Comparison of ENCODE assay signal across 16 cellular contexts in genomic region chr1:89331890-89332289, GRCh38. TPM values are rescaled to one million over a fixed set of nuclear protein-coding genes. Genes with fewer than 3 reads are reported as not detected.
DNase-seq lines count a peak whose midpoint lies in the region; ATAC-seq and TF ChIP-seq lines count a peak whose summit lies in the region.
"Had no signal": no experiment of that assay in that cellular context is flagged by ENCODE, and none has a peak within 500 bp of the region (broad histone marks: within the 10 kb centered on the region; RNA-seq: fewer than 3 reads in every experiment).

No MANE protein-coding gene starts in this region.

- no peak overlapping the region for H3K9ac ChIP-seq in HCT116 (ENCODE audit: low read length)
- no peak overlapping the region for H3K9ac ChIP-seq in SK-N-MC (ENCODE audit: insufficient read length)
- no peak overlapping the region for H3K9ac ChIP-seq in parathyroid adenoma

- BruUV-seq in HCT116 (replicated peaks; lab: Mats Ljungman, UMichigan) = no TSS peak

- no peaks in the 10 kb centered on the region for H3K36me3 ChIP-seq in HCT116 (ENCODE audit: control insufficient read depth in 1 of 2, insufficient read depth in 2 of 2, low read length in 2 of 2)
- H3K36me3 ChIP-seq in SK-N-MC (ENCODE audit: insufficient read depth, low read length) = no peaks in the 10 kb centered on the region
- no peaks in the 10 kb centered on the region for H3K36me3 ChIP-seq in parathyroid adenoma (ENCODE audit: control insufficient read depth, insufficient read depth, low read length)

- H3K4me1 ChIP-seq in HCT116 (ENCODE audit: control insufficient read depth in 1 of 2, insufficient read depth in 2 of 2, low read length in 2 of 2) = no peaks in the 10 kb centered on the region
- H3K4me1 ChIP-seq in parathyroid adenoma = peaks cover 7% of the 10 kb centered on the region
- H3K4me1 ChIP-seq: Caco-2 had no signal

- H3K4me3 ChIP-seq in HCT116 (replicated peaks in 1 of 2; ENCODE audit: low read depth in 1 of 2, low read length in 2 of 2) (no peak overlapping the region), SK-N-MC (no peak overlapping the region), parathyroid adenoma (ENCODE audit: low read depth, low read length) (no peak overlapping the region)
- H3K4me3 ChIP-seq: GM23338 had no signal

- DNase-seq in HCT116 (ENCODE audit: low read depth, low spot score) (no peak), HT-29 (ENCODE audit: low spot score) (peak; percentile 6), SK-N-MC (ENCODE audit: low read depth, low spot score) (no peak), ureter (ENCODE audit: low spot score) (no peak)
- DNase-seq: ACHN; AML-193; CD4-positive, alpha-beta T cell; GF-D8; HCEC 1CT; HFFc6 had no signal

- H3K27me3 ChIP-seq in HCT116 (ENCODE audit: insufficient read depth, low read length) (no peaks in the 10 kb centered on the region), parathyroid adenoma (ENCODE audit: control insufficient read depth, insufficient read depth, low read length) (no peaks in the 10 kb centered on the region)

- no peak overlapping the region for H3K27ac ChIP-seq in HCT116 (ENCODE audit: low read depth, low read length)
- H3K27ac ChIP-seq in SK-N-MC = 0 out of 2 replicates have a peak overlapping the region, but pooled peaks have one; percentile 25
- H3K27ac ChIP-seq in parathyroid adenoma = peak overlapping the region; percentile 61
- H3K27ac ChIP-seq: C4-2B had no signal

- no peaks in the 10 kb centered on the region for H4K20me1 ChIP-seq in HCT116 (ENCODE audit: insufficient read depth)

- no peak for TF ChIP-seq CTCF in HCT116 (IDR thresholded peaks at IDR 0.05 in 2 of 3, conservative IDR thresholded peaks at IDR 0.05 in 1 of 3; ENCODE audit: borderline replicate concordance in 1 of 3, insufficient read depth in 1 of 3, low read depth in 2 of 3, low read length in 2 of 3)
- no peak for TF ChIP-seq CTCF in parathyroid adenoma (IDR thresholded peaks at IDR 0.05)

- TF ChIP-seq RAD21 in HCT116 (IDR thresholded peaks at IDR 0.05; ENCODE audit: low read depth) = no peak

- ATAC-seq in HCT116 (peak; percentile 59; the same call in 1 of the 2 replicates), HG03442 (IDR thresholded peaks at IDR 0.05; ENCODE audit: unreplicated experiment) (no peak)
- ATAC-seq: GM23338 had no signal

- intact Hi-C loops in HCT116 (cut with micrococcal nuclease) = no loop called here

- no peaks in the 10 kb centered on the region for H3K79me2 ChIP-seq in HCT116 (ENCODE audit: insufficient read depth, low read length)
- no peaks in the 10 kb centered on the region for H3K79me2 ChIP-seq in parathyroid adenoma

- POLR2A ChIA-PET in HCT116 (lab: Charles Lee) = no interaction called here

- TF ChIP-seq POLR2A in HCT116 (IDR thresholded peaks at IDR 0.05; ENCODE audit: borderline replicate concordance, extremely low read depth, insufficient read depth, insufficient read length) = no peak

- CTCF ChIA-PET in HCT116 (lab: Charles Lee) = no interaction called here

- H3K9me3 ChIP-seq in HCT116 (ENCODE audit: control insufficient read depth in 1 of 2, insufficient read depth in 1 of 2, low read depth in 1 of 2, low read length in 2 of 2) (no peaks in the 10 kb centered on the region), SK-N-MC (ENCODE audit: low read depth, low read length) (no peaks in the 10 kb centered on the region), parathyroid adenoma (ENCODE audit: control insufficient read depth, low read length) (no peaks in the 10 kb centered on the region)
- H3K9me3 ChIP-seq: Caco-2 had no signal

- no peak overlapping the region for H3K4me2 ChIP-seq in HCT116 (ENCODE audit: low read length)
- peak overlapping the region; percentile 53 for H3K4me2 ChIP-seq in parathyroid adenoma (ENCODE audit: low read length)
- H3K4me2 ChIP-seq: GM23338 had no signal

- H3K9me2 ChIP-seq in HCT116 (ENCODE audit: insufficient read depth) = no peaks in the 10 kb centered on the region

- H2AFZ ChIP-seq in HCT116 (ENCODE audit: low read depth, low read length, poor library complexity, severe bottlenecking) = no peak overlapping the region
- no peak overlapping the region for H2AFZ ChIP-seq in parathyroid adenoma
- H2AFZ ChIP-seq: GM23338 had no signal

- RAD21 ChIA-PET in HCT116 (lab: Charles Lee; ENCODE audit: low non-redundant PET in 1 of 2, low total read pairs in 2 of 2, uncharacterized antibody in 2 of 2, unreplicated experiment in 2 of 2) = no interaction called here

TF ChIP-seq in HCT116, 20 proteins besides CTCF, POLR2A, EP300 and RAD21:
- TF ChIP-seq FOSL1 (IDR thresholded peaks at IDR 0.05; ENCODE audit: low read depth) (no peak), MAX (IDR thresholded peaks at IDR 0.05) (no peak), ATF3 (IDR thresholded peaks at IDR 0.05) (no peak), SP1 (IDR thresholded peaks at IDR 0.05; ENCODE audit: low read depth) (no peak), ZFX (IDR thresholded peaks at IDR 0.05) (no peak), SRF (IDR thresholded peaks at IDR 0.05; ENCODE audit: low read depth) (no peak), EZH2phosphoT487 (IDR thresholded peaks at IDR 0.05; ENCODE audit: borderline replicate concordance) (no peak), ZNF274 (IDR thresholded peaks at IDR 0.05; ENCODE audit: low read depth, low read length) (no peak), EZH2 (IDR thresholded peaks at IDR 0.05) (no peak), ELF1 (IDR thresholded peaks at IDR 0.05; ENCODE audit: borderline replicate concordance, low read depth) (no peak), JUND (IDR thresholded peaks at IDR 0.05) (no peak)

RNA-seq across cellular contexts. Expression of gene GBP6, which starts 32.0 kb away (rescaled TPM):
- total RNA-seq in HCT116 (2021; ENCODE audit: unreplicated experiment) (not detected), ureter (not detected)
- polyA plus RNA-seq in HCT116 (2012) = not detected in 2 replicates
- total RNA-seq in HT-29 (2014; rRNA removed; shearing (Covaris generic)) = not detected in 2 replicates
- total RNA-seq: Caco-2, GM23338, HFFc6 had no signal
- polyA plus RNA-seq: BJ, GM23338 had no signal

RNA-seq across cellular contexts. Expression of gene GBP5, which starts 59.2 kb away (rescaled TPM):
- total RNA-seq in HCT116 (2021; ENCODE audit: unreplicated experiment) (0.17 TPM), ureter (2.3 TPM)
- polyA plus RNA-seq in HCT116 (2012) = 0.07 and 0.16 TPM in 2 replicates
- 0.03 TPM in 1 of 2 replicates, not detected in the other for total RNA-seq in HT-29 (2014; rRNA removed; shearing (Covaris generic))
- total RNA-seq: Caco-2, GM23338 had no signal
- polyA plus RNA-seq: BJ, GM23338 had no signal
